In the genomic region with DNA sequence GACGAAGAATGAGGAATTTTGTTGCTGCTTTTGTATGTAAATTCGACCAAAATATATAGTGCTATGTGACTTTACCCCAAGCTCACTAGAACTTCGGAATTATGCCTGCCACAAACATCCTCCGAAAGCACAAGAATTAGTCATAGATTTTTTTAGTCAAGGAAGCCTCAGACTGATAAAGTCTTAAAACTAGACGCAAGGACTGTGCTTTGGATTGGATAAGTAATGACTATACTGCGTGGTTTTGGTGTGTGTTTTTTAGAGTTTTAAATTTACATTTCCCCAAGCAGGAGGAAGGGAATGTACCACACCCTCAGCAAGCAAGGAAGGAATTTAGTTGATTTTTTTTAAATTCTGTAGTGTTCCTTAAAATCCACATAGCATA, we compare ENCODE assay signal across 14 cellular contexts. TPM values are rescaled to one million over a fixed set of nuclear protein-coding genes. Genes with fewer than 3 reads are reported as not detected.
DNase-seq lines count a peak whose midpoint lies in the region; ATAC-seq and TF ChIP-seq lines count a peak whose summit lies in the region.
"Had no signal": no experiment of that assay in that cellular context is flagged by ENCODE, and none has a peak within 500 bp of the region (broad histone marks: within the 10 kb centered on the region; RNA-seq: fewer than 3 reads in every experiment).

No MANE protein-coding gene starts in this region.

- DNase-seq in AG10803 (ENCODE audit: low read depth) (peak; percentile 36), SK-N-MC (ENCODE audit: low read depth, low spot score) (no peak), esophagus muscularis mucosa (ENCODE audit: extremely low spot score) (no peak), omental fat pad (ENCODE audit: low spot score) (no peak), erythroblast (lab: John Stamatoyannopoulos, UW) (no peak), head of caudate nucleus (no peak)
- DNase-seq: activated CD8-positive, alpha-beta memory T cell treated with anti-CD3 and anti-CD28 coated beads, Interleukin-2, amount 50 U/mL, for 4 hours; left ventricle myocardium superior; NCI-H146; NCI-H526 treated with DMSO at 0.1 percent for 48 hours; Right ventricle myocardium superior had no signal

- TF ChIP-seq EP300 in esophagus muscularis mucosa (IDR thresholded peaks at IDR 0.05): no peak

- H3K4me1 ChIP-seq in esophagus muscularis mucosa: peaks cover 23 to 98% (median 87%) of the 10 kb centered on the region in 4 donors

- no peak overlapping the region for H3K9ac ChIP-seq in SK-N-MC (ENCODE audit: insufficient read length)

- H3K27ac ChIP-seq in SK-N-MC (peak overlapping the region; percentile 74), esophagus muscularis mucosa (replicated peaks in 1 of 4) (peak overlapping the region; percentile 66 to 97 (median 75))

- no peaks in the 10 kb centered on the region for H3K27me3 ChIP-seq in esophagus muscularis mucosa

- ATAC-seq in omental fat pad (ENCODE audit: low FRiP score) (peak; percentile 67), GM18868 (IDR thresholded peaks at IDR 0.05; ENCODE audit: unreplicated experiment) (no peak), GM21786 (IDR thresholded peaks at IDR 0.05; ENCODE audit: unreplicated experiment) (no peak)
- ATAC-seq: K562, left ventricle myocardium superior had no signal

- WGBS in esophagus muscularis mucosa: 46% methylated on average over 6 of the region's 6 CpGs

- TF ChIP-seq POLR2A in esophagus muscularis mucosa (IDR thresholded peaks at IDR 0.05; ENCODE audit: low read depth): no peak
- TF ChIP-seq POLR2A in erythroblast (IDR thresholded peaks at IDR 0.05; ENCODE audit: low read length): no peak

- intact Hi-C loops in esophagus muscularis mucosa (cut with DNase I): no loop called here
- intact Hi-C loops in head of caudate nucleus (cut with DNase I): no loop called here

- H3K9me3 ChIP-seq in SK-N-MC (ENCODE audit: low read depth, low read length) (no peaks in the 10 kb centered on the region), esophagus muscularis mucosa (no peaks in the 10 kb centered on the region)

- no peak overlapping the region for H3K4me3 ChIP-seq in AG10803 (ENCODE audit: low read length)
- H3K4me3 ChIP-seq in SK-N-MC: peak overlapping the region; percentile 44
- no peak overlapping the region for H3K4me3 ChIP-seq in esophagus muscularis mucosa
- H3K4me3 ChIP-seq: K562 had no signal

- TF ChIP-seq CTCF in AG10803 (conservative IDR thresholded peaks at IDR 0.05; ENCODE audit: low read length): no peak
- TF ChIP-seq CTCF in esophagus muscularis mucosa (IDR thresholded peaks at IDR 0.05): no peak
- no peak for TF ChIP-seq CTCF in omental fat pad (IDR thresholded peaks at IDR 0.05)

- peaks cover 10% of the 10 kb centered on the region; the same call in 1 of the 2 replicates for H3K36me3 ChIP-seq in SK-N-MC (ENCODE audit: insufficient read depth, low read length)
- no peaks in the 10 kb centered on the region for H3K36me3 ChIP-seq in esophagus muscularis mucosa

RNA-seq across cellular contexts. Expression of gene WLS, which starts 10.4 kb away (rescaled TPM):
- total RNA-seq in esophagus muscularis mucosa (100 to 1,000 TPM in 3 of 4 donors, 10 to 100 TPM in 1; 94.8 to 228 (median 163) TPM), omental fat pad (100 to 1,000 TPM in 1 of 4 donors, 10 to 100 TPM in 3; 44.4 to 114 (median 55.2) TPM)
